16 cellular contexts compared by ENCODE assay signal in genomic region chrX:41589634-41590270, GRCh38.
DNase-seq lines count a peak whose midpoint lies in the region; ATAC-seq and TF ChIP-seq lines count a peak whose summit lies in the region.
"Had no signal": no experiment of that assay in that cellular context is flagged by ENCODE, and none has a peak within 500 bp of the region (broad histone marks: within the 10 kb centered on the region; RNA-seq: fewer than 3 reads in every experiment).

No MANE protein-coding gene starts in this region.

- no peaks in the 10 kb centered on the region for H3K9me3 Mint-ChIP-seq in activated CD8-positive, alpha-beta memory T cell treated with anti-CD3 and anti-CD28 coated beads, Interleukin-2, amount 10 ng/mL, durations not matched to agents 7 days and 5 days (ENCODE audit: low read depth)
- H3K9me3 Mint-ChIP-seq: CD4-positive, alpha-beta T cell; stimulated activated naive CD8-positive, alpha-beta T cell treated with anti-CD3 and anti-CD28 coated beads, Interleukin-15, amount 100 ng/mL, for 72 hours had no signal

- H3K4me3 ChIP-seq in prostate gland: no peak overlapping the region

- no peaks in the 10 kb centered on the region for H3K4me1 Mint-ChIP-seq in activated CD8-positive, alpha-beta memory T cell treated with anti-CD3 and anti-CD28 coated beads, Interleukin-2, amount 10 ng/mL, durations not matched to agents 7 days and 5 days
- H3K4me1 Mint-ChIP-seq: stimulated activated naive CD8-positive, alpha-beta T cell treated with anti-CD3 and anti-CD28 coated beads, Interleukin-15, amount 100 ng/mL, for 72 hours had no signal

- TF ChIP-seq POLR2A in prostate gland (IDR thresholded peaks at IDR 0.05): no peak

- no peak overlapping the region for H3K27ac ChIP-seq in prostate gland

- H3K36me3 ChIP-seq in prostate gland: no peaks in the 10 kb centered on the region

- H3K27ac Mint-ChIP-seq in activated CD8-positive, alpha-beta memory T cell treated with anti-CD3 and anti-CD28 coated beads, Interleukin-2, amount 10 ng/mL, durations not matched to agents 7 days and 5 days: no peak overlapping the region
- H3K27ac Mint-ChIP-seq: CD4-positive, alpha-beta T cell; stimulated activated naive CD8-positive, alpha-beta T cell treated with anti-CD3 and anti-CD28 coated beads, Interleukin-15, amount 100 ng/mL, for 72 hours had no signal

- DNase-seq in EL (peak; percentile 11), astrocyte of the hippocampus (ENCODE audit: low read depth, low spot score) (peak; percentile 53), hepatic stellate cell (ENCODE audit: low spot score) (peak; percentile 13), sciatic nerve (ENCODE audit: low spot score) (no peak), NCI-H2107 (lab: John Stamatoyannopoulos, UW) (no peak), prostate gland (ENCODE audit: low spot score) (no peak), GM19240 (ENCODE audit: insufficient read length, low spot score) (no peak)
- no peak for DNase-seq in activated CD8-positive, alpha-beta memory T cell treated with anti-CD3 and anti-CD28 coated beads, Interleukin-2, amount 10 ng/mL, durations not matched to agents 7 days and 5 days
- DNase-seq: activated CD4-positive, alpha-beta T cell treated with anti-CD3 and anti-CD28 coated beads, Interleukin-2, amount 50 U/mL, for 1 hour; CD4-positive, alpha-beta T cell; erythroblast; NCI-H2227 treated with DMSO at 0.1 percent for 48 hours; right cardiac atrium; stimulated activated naive CD8-positive, alpha-beta T cell treated with anti-CD3 and anti-CD28 coated beads, Interleukin-15, amount 100 ng/mL, for 72 hours had no signal

- 16% methylated on average over 5 of the region's 5 CpGs for WGBS in prostate gland

- ATAC-seq in sciatic nerve: peak; percentile 60
- ATAC-seq in activated CD8-positive, alpha-beta memory T cell treated with anti-CD3 and anti-CD28 coated beads, Interleukin-2, amount 10 ng/mL, durations not matched to agents 7 days and 5 days: no peak
- ATAC-seq: HCT116; Panc1; stimulated activated naive CD8-positive, alpha-beta T cell treated with anti-CD3 and anti-CD28 coated beads, Interleukin-15, amount 100 ng/mL, for 72 hours had no signal

- CTCF ChIA-PET in activated CD8-positive, alpha-beta memory T cell treated with anti-CD3 and anti-CD28 coated beads, Interleukin-2, amount 10 ng/mL, durations not matched to agents 7 days and 5 days (lab: Charles Lee): no interaction called here

- H3K9me3 ChIP-seq in prostate gland: no peaks in the 10 kb centered on the region

- intact Hi-C loops in sciatic nerve (cut with DNase I) (no loop called here), prostate gland (cut with DNase I) (no loop called here)

- H3K27me3 Mint-ChIP-seq in activated CD8-positive, alpha-beta memory T cell treated with anti-CD3 and anti-CD28 coated beads, Interleukin-2, amount 10 ng/mL, durations not matched to agents 7 days and 5 days: no peaks in the 10 kb centered on the region
- H3K27me3 Mint-ChIP-seq: CD4-positive, alpha-beta T cell; stimulated activated naive CD8-positive, alpha-beta T cell treated with anti-CD3 and anti-CD28 coated beads, Interleukin-15, amount 100 ng/mL, for 72 hours had no signal

- TF ChIP-seq CTCF in prostate gland (IDR thresholded peaks at IDR 0.05): no peak

- H3K4me1 ChIP-seq in prostate gland (replicated peaks): no peaks in the 10 kb centered on the region

- no peaks in the 10 kb centered on the region for H3K36me3 Mint-ChIP-seq in activated CD8-positive, alpha-beta memory T cell treated with anti-CD3 and anti-CD28 coated beads, Interleukin-2, amount 10 ng/mL, durations not matched to agents 7 days and 5 days

- no peak overlapping the region for H3K4me3 Mint-ChIP-seq in activated CD8-positive, alpha-beta memory T cell treated with anti-CD3 and anti-CD28 coated beads, Interleukin-2, amount 10 ng/mL, durations not matched to agents 7 days and 5 days
- H3K4me3 Mint-ChIP-seq: CD4-positive, alpha-beta T cell; stimulated activated naive CD8-positive, alpha-beta T cell treated with anti-CD3 and anti-CD28 coated beads, Interleukin-15, amount 100 ng/mL, for 72 hours had no signal

- H3K27me3 ChIP-seq in prostate gland (replicated peaks; ENCODE audit: insufficient read depth): no peaks in the 10 kb centered on the region

Comparison
In these comparisons a context has a peak if more than half of its experiments do, and no peak if none do; other contexts are left out.
1. DNase-seq: peak in EL (single experiment), astrocyte of the hippocampus (single experiment) and hepatic stellate cell (single experiment); none in sciatic nerve (single experiment), NCI-H2107 (single experiment), activated CD8-positive, alpha-beta memory T cell treated with anti-CD3 and anti-CD28 coated beads, Interleukin-2, amount 10 ng/mL, durations not matched to agents 7 days and 5 days (single experiment), prostate gland (single experiment) and GM19240 (single experiment).